ENCODE assay signal across 10 cellular contexts in genomic region chr1:21924503-21925005, GRCh38. TPM values are rescaled to one million over a fixed set of nuclear protein-coding genes. Genes with fewer than 3 reads are reported as not detected.
DNase-seq lines count a peak whose midpoint lies in the region; ATAC-seq and TF ChIP-seq lines count a peak whose summit lies in the region.
"Had no signal": no experiment of that assay in that cellular context is flagged by ENCODE, and none has a peak within 500 bp of the region (broad histone marks: within the 10 kb centered on the region; RNA-seq: fewer than 3 reads in every experiment).

No MANE protein-coding gene starts in this region.

- H3K4me1 Mint-ChIP-seq in mesothelial cell of epicardium (peaks cover 54% of the 10 kb centered on the region), type B pancreatic cell (ENCODE audit: unreplicated experiment) (peaks cover 43% of the 10 kb centered on the region)

- H3K9me3 Mint-ChIP-seq in mesothelial cell of epicardium (no peaks in the 10 kb centered on the region), type B pancreatic cell (no peaks in the 10 kb centered on the region)
- H3K9me3 Mint-ChIP-seq: T-helper 1 cell treated with Interleukin-12 subunit alpha and Interleukin-12 subunit beta and Interleukin-4 antibody, amounts not matched to agents 30 μg/mL and 1 μg/mL, for 36 hours had no signal

- DNase-seq in NOMO-1 treated with DMSO at 0.1 percent for 48 hours (lab: John Stamatoyannopoulos, UW; ENCODE audit: unreplicated experiment) (peak; percentile 79), mesothelial cell of epicardium (ENCODE audit: low spot score in 2 of 2, unreplicated experiment in 2 of 2) (no peak), type B pancreatic cell (ENCODE audit: extremely low spot score, unreplicated experiment) (no peak), G401 (ENCODE audit: low spot score) (no peak), DMS53 treated with DMSO at 0.1 percent for 48 hours (lab: John Stamatoyannopoulos, UW; ENCODE audit: unreplicated experiment) (no peak)
- DNase-seq: hippocampal formation, NCI-H510A treated with DMSO at 0.1 percent for 48 hours had no signal

- ATAC-seq in HG03342 (IDR thresholded peaks at IDR 0.05; ENCODE audit: unreplicated experiment) = no peak

- H3K36me3 ChIP-seq in duodenal mucosa (ENCODE audit: control insufficient read depth in 1 of 2, insufficient read depth in 2 of 2, low read length in 2 of 2) = no peaks in the 10 kb centered on the region

- H3K27me3 ChIP-seq in duodenal mucosa (ENCODE audit: control insufficient read depth in 1 of 2, insufficient read depth in 2 of 2, low read length in 2 of 2) = no peaks in the 10 kb centered on the region

- H3K4me3 Mint-ChIP-seq in mesothelial cell of epicardium (no peak overlapping the region), type B pancreatic cell (peak overlapping the region; percentile 26)
- H3K4me3 Mint-ChIP-seq: T-helper 1 cell treated with Interleukin-12 subunit alpha and Interleukin-12 subunit beta and Interleukin-4 antibody, amounts not matched to agents 30 μg/mL and 1 μg/mL, for 36 hours had no signal

- TF ChIP-seq CTCF in mesothelial cell of epicardium (IDR thresholded peaks at IDR 0.05; ENCODE audit: unreplicated experiment) (no peak), type B pancreatic cell (conservative IDR thresholded peaks at IDR 0.05) (no peak)

- H3K9me3 ChIP-seq in duodenal mucosa (ENCODE audit: control insufficient read depth in 1 of 2, low read length in 2 of 2) = no peaks in the 10 kb centered on the region

- no peaks in the 10 kb centered on the region for H3K27me3 Mint-ChIP-seq in mesothelial cell of epicardium (ENCODE audit: low read depth)
- H3K27me3 Mint-ChIP-seq in type B pancreatic cell = no peaks in the 10 kb centered on the region

- H3K4me3 ChIP-seq in duodenal mucosa (ENCODE audit: low read depth in 1 of 2, low read length in 2 of 2) = peak overlapping the region in 1 of 2 donors; percentile 16

- no peaks in the 10 kb centered on the region for H3K36me3 Mint-ChIP-seq in mesothelial cell of epicardium
- no peaks in the 10 kb centered on the region for H3K36me3 Mint-ChIP-seq in type B pancreatic cell

- H3K27ac Mint-ChIP-seq in mesothelial cell of epicardium = peak overlapping the region; percentile 22
- peak overlapping the region; percentile 17 for H3K27ac Mint-ChIP-seq in type B pancreatic cell
- H3K27ac Mint-ChIP-seq: T-helper 1 cell treated with Interleukin-12 subunit alpha and Interleukin-12 subunit beta and Interleukin-4 antibody, amounts not matched to agents 30 μg/mL and 1 μg/mL, for 36 hours had no signal

- in situ Hi-C loops in G401 (cut with HindIII; ENCODE audit: low sequenced_read_pairs) = no loop called here

- H3K9ac ChIP-seq in duodenal mucosa (ENCODE audit: low read depth in 1 of 2, low read length in 2 of 2) = peak overlapping the region in 1 of 2 donors; percentile 43

- peak overlapping the region; percentile 23 for H3K27ac ChIP-seq in duodenal mucosa (ENCODE audit: low read depth, low read length)

- peaks cover 83% of the 10 kb centered on the region in 2 donors for H3K4me1 ChIP-seq in duodenal mucosa (ENCODE audit: control insufficient read depth in 1 of 2, insufficient read depth in 2 of 2, low read length in 2 of 2)

RNA-seq across cellular contexts. Expression of gene HSPG2, which starts 12.6 kb away (rescaled TPM):
- 221 to 226 TPM (median 221 TPM) in 3 replicates for total RNA-seq in mesothelial cell of epicardium
- total RNA-seq in type B pancreatic cell (ENCODE audit: low replicate concordance) = 124 and 130 TPM in 2 replicates
- total RNA-seq in G401 (2014; rRNA removed; shearing (Covaris generic)) = 11.9 and 14.4 TPM in 2 replicates

RNA-seq across cellular contexts. Expression of gene CELA3B, which starts 52.3 kb away (rescaled TPM):
- not detected in 3 replicates for total RNA-seq in mesothelial cell of epicardium
- total RNA-seq in type B pancreatic cell (ENCODE audit: low replicate concordance) = not detected in 2 replicates
- total RNA-seq in G401 (2014; rRNA removed; shearing (Covaris generic)) = not detected in 2 replicates
